1 cellular context compared by ENCODE assay signal in the genomic region with DNA sequence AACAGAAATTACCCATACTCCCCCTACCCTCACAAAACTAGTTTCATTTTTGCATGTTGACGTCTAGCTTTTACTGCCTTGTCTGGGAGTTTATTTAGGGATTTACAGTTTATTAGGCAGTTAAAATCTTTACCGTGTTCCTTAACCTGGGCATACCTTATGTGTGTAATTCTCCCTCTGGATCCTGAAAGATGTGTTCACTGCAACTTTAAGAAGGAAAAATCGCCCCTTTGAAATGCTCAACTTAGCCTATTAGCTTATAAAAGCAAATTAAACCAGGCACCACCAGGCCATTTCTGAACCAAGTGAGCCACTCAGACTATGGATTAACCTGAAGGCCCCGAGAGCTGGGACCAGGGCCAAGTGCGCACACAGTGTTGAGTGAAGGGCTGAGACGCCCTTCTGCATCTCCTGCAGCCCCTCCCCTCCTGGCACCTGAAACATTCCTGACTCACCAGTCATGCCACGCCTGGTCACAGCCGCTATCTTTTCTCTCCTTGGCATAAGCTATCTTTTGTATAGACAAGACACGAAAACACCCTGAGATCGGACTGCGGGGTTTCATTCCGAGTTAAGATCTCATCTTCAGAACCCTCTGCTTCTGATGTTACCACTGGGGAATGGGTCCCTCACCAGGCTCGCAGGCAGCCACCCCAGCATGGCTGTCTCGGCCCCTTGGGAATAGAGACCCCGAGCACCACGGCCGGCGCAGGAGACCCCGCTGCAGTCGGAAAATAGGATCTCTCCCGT.
TF ChIP-seq lines count a peak whose summit lies in the region.

No MANE protein-coding gene starts in this region.

TF ChIP-seq in HEK293, 187 proteins besides CTCF, POLR2A, EP300 and RAD21 (continued from another document):
- TF ChIP-seq ZBTB17 (tag by site-specific recombination; IDR thresholded peaks at IDR 0.05) (peak; percentile 69), ZBTB8A (tag by site-specific recombination; IDR thresholded peaks at IDR 0.05) (peak; percentile 97), GLIS1 (tag by site-specific recombination; IDR thresholded peaks at IDR 0.05) (0 out of 2 replicates have a peak, but pooled peaks have one; percentile 17), ZSCAN30 (tag by site-specific recombination; IDR thresholded peaks at IDR 0.05) (peak; percentile 89), ZBTB1 (tag by site-specific recombination; IDR thresholded peaks at IDR 0.05) (no peak), WT1 (tag by site-specific recombination; IDR thresholded peaks at IDR 0.05) (peak; percentile 79), ZNF2 (tag by site-specific recombination; IDR thresholded peaks at IDR 0.05) (0 out of 2 replicates have a peak, but pooled peaks have one; percentile 26), ZNF366 (tag by site-specific recombination; conservative IDR thresholded peaks at IDR 0.05) (peak; percentile 51; the same call in 1 of the 2 replicates), BCL11A (tag by site-specific recombination; IDR thresholded peaks at IDR 0.05; ENCODE audit: low read depth) (0 out of 2 replicates have a peak, but pooled peaks have one; percentile 59), KLF8 (tag by site-specific recombination; IDR thresholded peaks at IDR 0.05) (peak; percentile 32; the same call in 1 of the 2 replicates), MZF1 (tag by site-specific recombination; IDR thresholded peaks at IDR 0.05; ENCODE audit: borderline replicate concordance) (peak; percentile 76; the same call in 1 of the 2 replicates), ZBTB48 (tag by site-specific recombination; IDR thresholded peaks at IDR 0.05) (0 out of 2 replicates have a peak, but pooled peaks have one; percentile 11), IKZF3 (tag by site-specific recombination; IDR thresholded peaks at IDR 0.05) (peak; percentile 55; the same call in 1 of the 2 replicates), ZNF529 (tag by site-specific recombination; IDR thresholded peaks at IDR 0.05; ENCODE audit: insufficient replicate concordance) (no peak), ZNF394 (tag by site-specific recombination; IDR thresholded peaks at IDR 0.05; ENCODE audit: borderline replicate concordance) (0 out of 2 replicates have a peak, but pooled peaks have one; percentile 15), TRIM28 (IDR thresholded peaks at IDR 0.05; ENCODE audit: borderline replicate concordance, low read length) (peak; percentile 35; the same call in 1 of the 2 replicates), OSR2 (tag by site-specific recombination; IDR thresholded peaks at IDR 0.05) (peak; percentile 43; the same call in 1 of the 2 replicates), ZNF843 (tag by site-specific recombination; IDR thresholded peaks at IDR 0.05) (peak; percentile 79; the same call in 1 of the 2 replicates), ZNF404 (tag by site-specific recombination; IDR thresholded peaks at IDR 0.05) (no peak), ZNF341 (tag by site-specific recombination; IDR thresholded peaks at IDR 0.05; ENCODE audit: low read depth) (peak; percentile 53), SP7 (tag by site-specific recombination; IDR thresholded peaks at IDR 0.05) (peak; percentile 54; the same call in 1 of the 2 replicates), KLF1 (tag by site-specific recombination; IDR thresholded peaks at IDR 0.05) (peak; percentile 92), ZNF221 (tag by site-specific recombination; IDR thresholded peaks at IDR 0.05; ENCODE audit: borderline replicate concordance) (no peak)
- TF ChIP-seq, protein P1, sequence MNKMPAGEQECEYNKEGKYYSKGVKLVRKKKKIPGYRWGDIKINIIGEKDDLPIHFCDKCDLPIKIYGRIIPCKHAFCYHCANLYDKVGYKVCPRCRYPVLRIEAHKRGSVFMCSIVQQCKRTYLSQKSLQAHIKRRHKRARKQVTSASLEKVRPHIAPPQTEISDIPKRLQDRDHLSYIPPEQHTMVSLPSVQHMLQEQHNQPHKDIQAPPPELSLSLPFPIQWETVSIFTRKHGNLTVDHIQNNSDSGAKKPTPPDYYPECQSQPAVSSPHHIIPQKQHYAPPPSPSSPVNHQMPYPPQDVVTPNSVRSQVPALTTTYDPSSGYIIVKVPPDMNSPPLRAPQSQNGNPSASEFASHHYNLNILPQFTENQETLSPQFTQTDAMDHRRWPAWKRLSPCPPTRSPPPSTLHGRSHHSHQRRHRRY (tag by site-specific recombination; IDR thresholded peaks at IDR 0.05), result no peak
- TF ChIP-seq, protein P2, sequence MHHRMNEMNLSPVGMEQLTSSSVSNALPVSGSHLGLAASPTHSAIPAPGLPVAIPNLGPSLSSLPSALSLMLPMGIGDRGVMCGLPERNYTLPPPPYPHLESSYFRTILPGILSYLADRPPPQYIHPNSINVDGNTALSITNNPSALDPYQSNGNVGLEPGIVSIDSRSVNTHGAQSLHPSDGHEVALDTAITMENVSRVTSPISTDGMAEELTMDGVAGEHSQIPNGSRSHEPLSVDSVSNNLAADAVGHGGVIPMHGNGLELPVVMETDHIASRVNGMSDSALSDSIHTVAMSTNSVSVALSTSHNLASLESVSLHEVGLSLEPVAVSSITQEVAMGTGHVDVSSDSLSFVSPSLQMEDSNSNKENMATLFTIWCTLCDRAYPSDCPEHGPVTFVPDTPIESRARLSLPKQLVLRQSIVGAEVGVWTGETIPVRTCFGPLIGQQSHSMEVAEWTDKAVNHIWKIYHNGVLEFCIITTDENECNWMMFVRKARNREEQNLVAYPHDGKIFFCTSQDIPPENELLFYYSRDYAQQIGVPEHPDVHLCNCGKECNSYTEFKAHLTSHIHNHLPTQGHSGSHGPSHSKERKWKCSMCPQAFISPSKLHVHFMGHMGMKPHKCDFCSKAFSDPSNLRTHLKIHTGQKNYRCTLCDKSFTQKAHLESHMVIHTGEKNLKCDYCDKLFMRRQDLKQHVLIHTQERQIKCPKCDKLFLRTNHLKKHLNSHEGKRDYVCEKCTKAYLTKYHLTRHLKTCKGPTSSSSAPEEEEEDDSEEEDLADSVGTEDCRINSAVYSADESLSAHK (tag by site-specific recombination; IDR thresholded peaks at IDR 0.05), result no peak; the same call in 1 of the 2 replicates
- TF ChIP-seq, protein P3, sequence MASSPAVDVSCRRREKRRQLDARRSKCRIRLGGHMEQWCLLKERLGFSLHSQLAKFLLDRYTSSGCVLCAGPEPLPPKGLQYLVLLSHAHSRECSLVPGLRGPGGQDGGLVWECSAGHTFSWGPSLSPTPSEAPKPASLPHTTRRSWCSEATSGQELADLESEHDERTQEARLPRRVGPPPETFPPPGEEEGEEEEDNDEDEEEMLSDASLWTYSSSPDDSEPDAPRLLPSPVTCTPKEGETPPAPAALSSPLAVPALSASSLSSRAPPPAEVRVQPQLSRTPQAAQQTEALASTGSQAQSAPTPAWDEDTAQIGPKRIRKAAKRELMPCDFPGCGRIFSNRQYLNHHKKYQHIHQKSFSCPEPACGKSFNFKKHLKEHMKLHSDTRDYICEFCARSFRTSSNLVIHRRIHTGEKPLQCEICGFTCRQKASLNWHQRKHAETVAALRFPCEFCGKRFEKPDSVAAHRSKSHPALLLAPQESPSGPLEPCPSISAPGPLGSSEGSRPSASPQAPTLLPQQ (tag by site-specific recombination; IDR thresholded peaks at IDR 0.05), result peak; percentile 98
- TF ChIP-seq, protein P4, sequence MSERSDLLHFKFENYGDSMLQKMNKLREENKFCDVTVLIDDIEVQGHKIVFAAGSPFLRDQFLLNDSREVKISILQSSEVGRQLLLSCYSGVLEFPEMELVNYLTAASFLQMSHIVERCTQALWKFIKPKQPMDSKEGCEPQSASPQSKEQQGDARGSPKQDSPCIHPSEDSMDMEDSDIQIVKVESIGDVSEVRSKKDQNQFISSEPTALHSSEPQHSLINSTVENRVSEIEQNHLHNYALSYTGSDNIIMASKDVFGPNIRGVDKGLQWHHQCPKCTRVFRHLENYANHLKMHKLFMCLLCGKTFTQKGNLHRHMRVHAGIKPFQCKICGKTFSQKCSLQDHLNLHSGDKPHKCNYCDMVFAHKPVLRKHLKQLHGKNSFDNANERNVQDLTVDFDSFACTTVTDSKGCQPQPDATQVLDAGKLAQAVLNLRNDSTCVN (tag by site-specific recombination; optimal IDR thresholded peaks at IDR 0.05), result no peak
- TF ChIP-seq, protein P5, sequence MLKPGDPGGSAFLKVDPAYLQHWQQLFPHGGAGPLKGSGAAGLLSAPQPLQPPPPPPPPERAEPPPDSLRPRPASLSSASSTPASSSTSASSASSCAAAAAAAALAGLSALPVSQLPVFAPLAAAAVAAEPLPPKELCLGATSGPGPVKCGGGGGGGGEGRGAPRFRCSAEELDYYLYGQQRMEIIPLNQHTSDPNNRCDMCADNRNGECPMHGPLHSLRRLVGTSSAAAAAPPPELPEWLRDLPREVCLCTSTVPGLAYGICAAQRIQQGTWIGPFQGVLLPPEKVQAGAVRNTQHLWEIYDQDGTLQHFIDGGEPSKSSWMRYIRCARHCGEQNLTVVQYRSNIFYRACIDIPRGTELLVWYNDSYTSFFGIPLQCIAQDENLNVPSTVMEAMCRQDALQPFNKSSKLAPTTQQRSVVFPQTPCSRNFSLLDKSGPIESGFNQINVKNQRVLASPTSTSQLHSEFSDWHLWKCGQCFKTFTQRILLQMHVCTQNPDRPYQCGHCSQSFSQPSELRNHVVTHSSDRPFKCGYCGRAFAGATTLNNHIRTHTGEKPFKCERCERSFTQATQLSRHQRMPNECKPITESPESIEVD (tag by site-specific recombination; IDR thresholded peaks at IDR 0.05), result peak; percentile 100
- TF ChIP-seq, protein P6, sequence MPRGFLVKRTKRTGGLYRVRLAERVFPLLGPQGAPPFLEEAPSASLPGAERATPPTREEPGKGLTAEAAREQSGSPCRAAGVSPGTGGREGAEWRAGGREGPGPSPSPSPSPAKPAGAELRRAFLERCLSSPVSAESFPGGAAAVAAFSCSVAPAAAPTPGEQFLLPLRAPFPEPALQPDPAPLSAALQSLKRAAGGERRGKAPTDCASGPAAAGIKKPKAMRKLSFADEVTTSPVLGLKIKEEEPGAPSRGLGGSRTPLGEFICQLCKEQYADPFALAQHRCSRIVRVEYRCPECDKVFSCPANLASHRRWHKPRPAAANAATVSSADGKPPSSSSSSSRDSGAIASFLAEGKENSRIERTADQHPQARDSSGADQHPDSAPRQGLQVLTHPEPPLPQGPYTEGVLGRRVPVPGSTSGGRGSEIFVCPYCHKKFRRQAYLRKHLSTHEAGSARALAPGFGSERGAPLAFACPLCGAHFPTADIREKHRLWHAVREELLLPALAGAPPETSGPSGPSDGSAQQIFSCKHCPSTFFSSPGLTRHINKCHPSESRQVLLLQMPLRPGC (tag by site-specific recombination; IDR thresholded peaks at IDR 0.05), result 0 out of 2 replicates have a peak, but pooled peaks have one; percentile 24
- TF ChIP-seq, protein P7, sequence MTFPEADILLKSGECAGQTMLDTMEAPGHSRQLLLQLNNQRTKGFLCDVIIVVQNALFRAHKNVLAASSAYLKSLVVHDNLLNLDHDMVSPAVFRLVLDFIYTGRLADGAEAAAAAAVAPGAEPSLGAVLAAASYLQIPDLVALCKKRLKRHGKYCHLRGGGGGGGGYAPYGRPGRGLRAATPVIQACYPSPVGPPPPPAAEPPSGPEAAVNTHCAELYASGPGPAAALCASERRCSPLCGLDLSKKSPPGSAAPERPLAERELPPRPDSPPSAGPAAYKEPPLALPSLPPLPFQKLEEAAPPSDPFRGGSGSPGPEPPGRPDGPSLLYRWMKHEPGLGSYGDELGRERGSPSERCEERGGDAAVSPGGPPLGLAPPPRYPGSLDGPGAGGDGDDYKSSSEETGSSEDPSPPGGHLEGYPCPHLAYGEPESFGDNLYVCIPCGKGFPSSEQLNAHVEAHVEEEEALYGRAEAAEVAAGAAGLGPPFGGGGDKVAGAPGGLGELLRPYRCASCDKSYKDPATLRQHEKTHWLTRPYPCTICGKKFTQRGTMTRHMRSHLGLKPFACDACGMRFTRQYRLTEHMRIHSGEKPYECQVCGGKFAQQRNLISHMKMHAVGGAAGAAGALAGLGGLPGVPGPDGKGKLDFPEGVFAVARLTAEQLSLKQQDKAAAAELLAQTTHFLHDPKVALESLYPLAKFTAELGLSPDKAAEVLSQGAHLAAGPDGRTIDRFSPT (tag by site-specific recombination; IDR thresholded peaks at IDR 0.05), result peak; percentile 40; the same call in 1 of the 2 replicates
